In genomic region chr11:113587318-113587739, GRCh38 we compare ENCODE assay signal across 11 cellular contexts.
DNase-seq lines count a peak whose midpoint lies in the region; ATAC-seq, FAIRE-seq and TF ChIP-seq lines count a peak whose summit lies in the region.
"Had no signal": no experiment of that assay in that cellular context is flagged by ENCODE, and none has a peak within 500 bp of the region (broad histone marks: within the 10 kb centered on the region; RNA-seq: fewer than 3 reads in every experiment).

No MANE protein-coding gene starts in this region.

- no peaks in the 10 kb centered on the region for H3K36me3 ChIP-seq in hepatocyte (replicated peaks; ENCODE audit: insufficient read depth, low read depth)

- H3K27ac ChIP-seq in foreskin keratinocyte (no peak overlapping the region), hepatocyte (no peak overlapping the region)

- H3K79me2 ChIP-seq in hepatocyte, result no peaks in the 10 kb centered on the region

- FAIRE-seq in HTR-8/SVneo (lab: Jason Lieb, UNC), result no peak
- FAIRE-seq: endothelial cell of umbilical vein had no signal

- H4K20me1 ChIP-seq in hepatocyte (ENCODE audit: insufficient read depth, poor library complexity, severe bottlenecking), result no peaks in the 10 kb centered on the region

- H3K4me1 ChIP-seq in foreskin keratinocyte (no peaks in the 10 kb centered on the region), hepatocyte (ENCODE audit: insufficient read depth) (no peaks in the 10 kb centered on the region)

- TF ChIP-seq CTCF in foreskin keratinocyte (conservative IDR thresholded peaks at IDR 0.05) (no peak), hepatocyte (IDR thresholded peaks at IDR 0.05; ENCODE audit: poor library complexity) (no peak)

- DNase-seq in HTR-8/SVneo (ENCODE audit: insufficient read length, low spot score) (peak; percentile 28), foreskin keratinocyte (peak in 1 of 2 donors; percentile 33), NCI-H748 (lab: John Stamatoyannopoulos, UW; ENCODE audit: unreplicated experiment) (no peak), NCI-H1417 treated with DMSO at 0.1 percent for 48 hours (lab: John Stamatoyannopoulos, UW) (no peak), dedifferentiated amniotic fluid mesenchymal stem cell (ENCODE audit: extremely low spot score) (no peak), hepatocyte (ENCODE audit: low spot score) (no peak)
- DNase-seq: activated B cell treated with CpG ODN at 0.5 μM for 24 hours, NCI-H187 had no signal

- no peak overlapping the region for H3K4me3 ChIP-seq in hepatocyte

- no peak overlapping the region for H3K4me2 ChIP-seq in hepatocyte

- H3K9me2 ChIP-seq in hepatocyte (replicated peaks; ENCODE audit: insufficient read depth), result no peaks in the 10 kb centered on the region

- peaks cover 3% of the 10 kb centered on the region for H3K27me3 ChIP-seq in foreskin keratinocyte
- H3K27me3 ChIP-seq in hepatocyte, result no peaks in the 10 kb centered on the region

- H3K9me3 ChIP-seq in hepatocyte (ENCODE audit: low read depth), result no peaks in the 10 kb centered on the region

- 81% methylated on average over 4 of the region's 4 CpGs for WGBS in hepatocyte (ENCODE audit: low lambda C conversion rate, missing lambda C conversion rate)

- H2AFZ ChIP-seq in hepatocyte, result no peak overlapping the region

- ATAC-seq in GM18520 (IDR thresholded peaks at IDR 0.05; ENCODE audit: unreplicated experiment), result peak; percentile 89
- ATAC-seq in GM21717 (IDR thresholded peaks at IDR 0.05; ENCODE audit: unreplicated experiment), result peak; percentile 83
- peak; percentile 61 for ATAC-seq in foreskin keratinocyte
